8 cellular contexts compared by ENCODE assay signal in genomic region chr5:144187699-144188294, GRCh38. TPM values are rescaled to one million over a fixed set of nuclear protein-coding genes. Genes with fewer than 3 reads are reported as not detected.
DNase-seq lines count a peak whose midpoint lies in the region; ATAC-seq lines count a peak whose summit lies in the region.

No MANE protein-coding gene starts in this region.

- peaks cover 24 to 63% (median 50%) of the 10 kb centered on the region in 4 donors for H3K4me1 Mint-ChIP-seq in CD4-positive, CD25-positive, alpha-beta regulatory T cell
- peaks cover 52% of the 10 kb centered on the region for H3K4me1 Mint-ChIP-seq in activated naive CD4-positive, alpha-beta T cell treated with anti-CD3 and anti-CD28 coated beads for 36 hours (ENCODE audit: low read depth)

- no peaks in the 10 kb centered on the region for H3K9me3 Mint-ChIP-seq in CD4-positive, CD25-positive, alpha-beta regulatory T cell
- no peaks in the 10 kb centered on the region for H3K9me3 Mint-ChIP-seq in activated naive CD4-positive, alpha-beta T cell treated with anti-CD3 and anti-CD28 coated beads for 36 hours

- H3K4me1 ChIP-seq in CD4-positive, CD25-positive, alpha-beta regulatory T cell (ENCODE audit: control insufficient read depth, insufficient read depth, low read length, poor library complexity, severe bottlenecking) = peaks cover 74% of the 10 kb centered on the region

- H3K27me3 Mint-ChIP-seq in CD4-positive, CD25-positive, alpha-beta regulatory T cell = no peaks in the 10 kb centered on the region
- no peaks in the 10 kb centered on the region for H3K27me3 Mint-ChIP-seq in activated naive CD4-positive, alpha-beta T cell treated with anti-CD3 and anti-CD28 coated beads for 36 hours (ENCODE audit: low read depth)

- intact Hi-C loops in activated naive CD4-positive, alpha-beta T cell treated with anti-CD3 and anti-CD28 coated beads for 36 hours (cut with micrococcal nuclease) = loop anchor here (2.0 to 10.0 kb wide), 9 partner anchors 219 to 1473 kb away; no protein-coding TSS in a partner anchor

- H3K4me3 ChIP-seq in CD4-positive, CD25-positive, alpha-beta regulatory T cell (ENCODE audit: low read depth, low read length) = peak overlapping the region; percentile 42

- DNase-seq in CD4-positive, CD25-positive, alpha-beta regulatory T cell = peak; percentile 75 to 93 (median 85)
- DNase-seq in SIG-M5 (lab: John Stamatoyannopoulos, UW) (peak; percentile 18), kidney tubule cell (ENCODE audit: low spot score) (peak; percentile 95), midbrain (lab: John Stamatoyannopoulos, UW) (no peak)
- peak; percentile 88 for DNase-seq in activated naive CD4-positive, alpha-beta T cell treated with anti-CD3 and anti-CD28 coated beads for 36 hours
- DNase-seq in stimulated activated CD8-positive, alpha-beta memory T cell treated with anti-CD3 and anti-CD28 coated beads, Interleukin-7, amount 100 ng/mL, for 1 hour (ENCODE audit: low read depth in 2 of 2) = peak; percentile 48 to 64

- no peaks in the 10 kb centered on the region for H3K9me3 ChIP-seq in CD4-positive, CD25-positive, alpha-beta regulatory T cell (ENCODE audit: control insufficient read depth in 2 of 2, low read length in 2 of 2)

- peak overlapping the region; percentile 90 to 99 (median 90) for H3K27ac Mint-ChIP-seq in CD4-positive, CD25-positive, alpha-beta regulatory T cell
- peak overlapping the region; percentile 87 for H3K27ac Mint-ChIP-seq in activated naive CD4-positive, alpha-beta T cell treated with anti-CD3 and anti-CD28 coated beads for 36 hours

- no peaks in the 10 kb centered on the region for H3K36me3 Mint-ChIP-seq in CD4-positive, CD25-positive, alpha-beta regulatory T cell
- H3K36me3 Mint-ChIP-seq in activated naive CD4-positive, alpha-beta T cell treated with anti-CD3 and anti-CD28 coated beads for 36 hours (ENCODE audit: low read depth) = no peaks in the 10 kb centered on the region

- H3K36me3 ChIP-seq in CD4-positive, CD25-positive, alpha-beta regulatory T cell (ENCODE audit: control insufficient read depth, insufficient read depth, low read length) = no peaks in the 10 kb centered on the region

- no peaks in the 10 kb centered on the region for H3K27me3 ChIP-seq in CD4-positive, CD25-positive, alpha-beta regulatory T cell (ENCODE audit: control insufficient read depth, insufficient read depth, low read length)

- peak overlapping the region; percentile 33 to 85 (median 68) for H3K4me3 Mint-ChIP-seq in CD4-positive, CD25-positive, alpha-beta regulatory T cell
- no peak overlapping the region for H3K4me3 Mint-ChIP-seq in activated naive CD4-positive, alpha-beta T cell treated with anti-CD3 and anti-CD28 coated beads for 36 hours

- CTCF ChIA-PET in activated naive CD4-positive, alpha-beta T cell treated with anti-CD3 and anti-CD28 coated beads for 36 hours (lab: Charles Lee) = interaction anchor here (1.0 to 1.9 kb wide), 4 partner anchors 16 to 784 kb away, joined by 3 to 5 read pairs (median 3); partner anchors contain the start of gene NR3C1

- H3K27ac ChIP-seq in CD4-positive, CD25-positive, alpha-beta regulatory T cell (ENCODE audit: insufficient read depth, low read length, poor library complexity, severe bottlenecking) = peak overlapping the region; percentile 88

- ATAC-seq in CD4-positive, CD25-positive, alpha-beta regulatory T cell (ENCODE audit: low read depth in 2 of 2) = peak; percentile 78 to 80
- ATAC-seq in GM19397 (IDR thresholded peaks at IDR 0.05; ENCODE audit: unreplicated experiment) (peak; percentile 86), HG03469 (IDR thresholded peaks at IDR 0.05; ENCODE audit: unreplicated experiment) (peak; percentile 64)

RNA-seq across cellular contexts. Expression of gene KCTD16, which starts 17.1 kb away (rescaled TPM):
- not detected for total RNA-seq in CD4-positive, CD25-positive, alpha-beta regulatory T cell
- under 1 TPM in 1 of 4 donors, not detected in 3; 0.44 TPM for polyA plus RNA-seq in CD4-positive, CD25-positive, alpha-beta regulatory T cell
- total RNA-seq in activated naive CD4-positive, alpha-beta T cell treated with anti-CD3 and anti-CD28 coated beads for 36 hours = under 1 TPM; 0.27 to 0.29 TPM

RNA-seq across cellular contexts. Expression of gene YIPF5, which starts 17.3 kb away (rescaled TPM):
- total RNA-seq in CD4-positive, CD25-positive, alpha-beta regulatory T cell = 45.4 TPM
- polyA plus RNA-seq in CD4-positive, CD25-positive, alpha-beta regulatory T cell = 100 to 1,000 TPM in 1 of 4 donors, 10 to 100 TPM in 3; 63.6 to 104 (median 75.8) TPM
- 10 to 100 TPM; 31.2 to 33.3 TPM for total RNA-seq in activated naive CD4-positive, alpha-beta T cell treated with anti-CD3 and anti-CD28 coated beads for 36 hours
